Comparison of ENCODE assay signal across 19 cellular contexts in the genomic region with DNA sequence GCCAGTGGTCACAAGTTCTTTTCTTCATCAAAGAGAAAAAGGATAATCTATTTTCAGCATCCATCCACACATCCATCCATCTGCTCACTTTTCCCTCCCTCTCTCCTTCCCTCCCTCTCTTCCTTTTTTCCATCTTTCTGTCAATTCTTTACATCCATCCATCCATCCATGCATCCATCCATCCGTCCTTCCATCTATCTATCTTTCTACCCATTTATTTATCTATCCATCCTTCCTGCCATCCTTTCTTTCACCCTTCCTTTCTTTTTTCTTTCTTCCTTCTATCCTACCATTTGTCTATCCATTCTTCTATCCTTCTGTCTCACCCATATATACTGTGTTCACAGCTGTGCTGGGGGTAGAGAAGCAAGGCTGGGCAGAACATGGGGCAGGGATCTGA.
DNase-seq lines count a peak whose midpoint lies in the region; ATAC-seq and TF ChIP-seq lines count a peak whose summit lies in the region.
"Had no signal": no experiment of that assay in that cellular context is flagged by ENCODE, and none has a peak within 500 bp of the region (broad histone marks: within the 10 kb centered on the region; RNA-seq: fewer than 3 reads in every experiment).

No MANE protein-coding gene starts in this region.

- H3K27ac Mint-ChIP-seq in CD4-positive, alpha-beta T cell: no peak overlapping the region
- H3K27ac Mint-ChIP-seq in T-helper 17 cell (no peak overlapping the region), naive B cell (peak overlapping the region in 5 of 6 donors; percentile 41 to 89 (median 57))
- peak overlapping the region; percentile 11 for H3K27ac Mint-ChIP-seq in stimulated activated naive B cell treated with anti-CD40 and anti-IgM and Interleukin-4, amounts not matched to agents 10 μg/mL and 1 μg/mL and 100 μg/mL, for 72 hours
- H3K27ac Mint-ChIP-seq: CD8-positive, alpha-beta T cell had no signal

- H3K9me3 Mint-ChIP-seq in CD4-positive, alpha-beta T cell: no peaks in the 10 kb centered on the region
- no peaks in the 10 kb centered on the region for H3K9me3 Mint-ChIP-seq in naive B cell
- H3K9me3 Mint-ChIP-seq in stimulated activated naive B cell treated with anti-CD40 and anti-IgM and Interleukin-4, amounts not matched to agents 10 μg/mL and 1 μg/mL and 100 μg/mL, for 72 hours: no peaks in the 10 kb centered on the region
- H3K9me3 Mint-ChIP-seq: CD8-positive, alpha-beta T cell had no signal

- DNase-seq in CD4-positive, alpha-beta T cell: no peak
- DNase-seq in T-helper 17 cell: no peak
- no peak for DNase-seq in naive B cell
- no peak for DNase-seq in stimulated activated naive B cell treated with anti-CD40 and anti-IgM and Interleukin-4, amounts not matched to agents 10 μg/mL and 1 μg/mL and 100 μg/mL, for 72 hours
- DNase-seq in stimulated activated CD8-positive, alpha-beta memory T cell treated with anti-CD3 and anti-CD28 coated beads, Interleukin-4, amount 100 ng/mL, for 48 hours: no peak
- no peak for DNase-seq in NCI-H2171 (lab: John Stamatoyannopoulos, UW)
- DNase-seq: 8988T; ACHN; AML-193; C1 segment of cervical spinal cord; Caco-2; CD8-positive, alpha-beta T cell; DMS53; DMS79 treated with DMSO at 0.1 percent for 48 hours; GF-D8; GOT3 had no signal

- no peak for TF ChIP-seq CTCF in CD4-positive, alpha-beta T cell (IDR thresholded peaks at IDR 0.05)

- intact Hi-C loops in CD4-positive, alpha-beta T cell (cut with DNase I, micrococcal nuclease): no loop called here

- POLR2A ChIA-PET in CD4-positive, alpha-beta T cell (lab: Charles Lee): no interaction called here

- peak overlapping the region; percentile 1 for H3K4me3 Mint-ChIP-seq in CD4-positive, alpha-beta T cell
- H3K4me3 Mint-ChIP-seq in T-helper 17 cell: peak overlapping the region; percentile 2
- peak overlapping the region in 3 of 8 donors; percentile 0 to 47 (median 3) for H3K4me3 Mint-ChIP-seq in naive B cell
- no peak overlapping the region for H3K4me3 Mint-ChIP-seq in stimulated activated naive B cell treated with anti-CD40 and anti-IgM and Interleukin-4, amounts not matched to agents 10 μg/mL and 1 μg/mL and 100 μg/mL, for 72 hours
- H3K4me3 Mint-ChIP-seq: CD8-positive, alpha-beta T cell had no signal

- peaks cover 5% of the 10 kb centered on the region for H3K27me3 Mint-ChIP-seq in CD4-positive, alpha-beta T cell
- H3K27me3 Mint-ChIP-seq in T-helper 17 cell (peaks cover 28% of the 10 kb centered on the region), naive B cell (no peaks in the 10 kb centered on the region)
- H3K27me3 Mint-ChIP-seq in stimulated activated naive B cell treated with anti-CD40 and anti-IgM and Interleukin-4, amounts not matched to agents 10 μg/mL and 1 μg/mL and 100 μg/mL, for 72 hours: no peaks in the 10 kb centered on the region

- H3K27me3 ChIP-seq in CD4-positive, alpha-beta T cell (ENCODE audit: control insufficient read depth, insufficient read depth, low read length): no peaks in the 10 kb centered on the region

- CTCF ChIA-PET in CD4-positive, alpha-beta T cell (lab: Charles Lee): no interaction called here

- no peak overlapping the region for H3K27ac ChIP-seq in CD4-positive, alpha-beta T cell (ENCODE audit: low read depth, low read length)
- H3K27ac ChIP-seq: A549 had no signal

- ATAC-seq in CD4-positive, alpha-beta T cell (ENCODE audit: poor library complexity): no peak
- no peak for ATAC-seq in T-helper 17 cell
- no peak for ATAC-seq in naive B cell (ENCODE audit: low read depth in 2 of 2)
- ATAC-seq in stimulated activated naive B cell treated with anti-CD40 and anti-IgM and Interleukin-4, amounts not matched to agents 10 μg/mL and 1 μg/mL and 100 μg/mL, for 72 hours (replicated peaks): no peak
- ATAC-seq in HG03039 (IDR thresholded peaks at IDR 0.05; ENCODE audit: unreplicated experiment): no peak
- ATAC-seq: A549; CD8-positive, alpha-beta T cell had no signal

- no peaks in the 10 kb centered on the region for H3K36me3 Mint-ChIP-seq in CD4-positive, alpha-beta T cell (ENCODE audit: low read depth)
- peaks cover 3% of the 10 kb centered on the region for H3K36me3 Mint-ChIP-seq in T-helper 17 cell (ENCODE audit: low read depth)
- no peaks in the 10 kb centered on the region for H3K36me3 Mint-ChIP-seq in naive B cell
- H3K36me3 Mint-ChIP-seq in stimulated activated naive B cell treated with anti-CD40 and anti-IgM and Interleukin-4, amounts not matched to agents 10 μg/mL and 1 μg/mL and 100 μg/mL, for 72 hours: no peaks in the 10 kb centered on the region
- H3K36me3 Mint-ChIP-seq: CD8-positive, alpha-beta T cell had no signal

- no peaks in the 10 kb centered on the region for H3K9me3 ChIP-seq in CD4-positive, alpha-beta T cell (ENCODE audit: control insufficient read depth, low read length)
- H3K9me3 ChIP-seq in T-helper 17 cell (ENCODE audit: control insufficient read depth, low read length, poor library complexity, severe bottlenecking): no peaks in the 10 kb centered on the region
- H3K9me3 ChIP-seq: A549, Caco-2, HAP-1 had no signal

- peaks cover 16% of the 10 kb centered on the region for H3K4me1 Mint-ChIP-seq in CD4-positive, alpha-beta T cell (ENCODE audit: low read depth)
- H3K4me1 Mint-ChIP-seq in T-helper 17 cell: peaks cover 10% of the 10 kb centered on the region
- peaks cover 24 to 47% (median 27%) of the 10 kb centered on the region in 3 donors for H3K4me1 Mint-ChIP-seq in naive B cell
- peaks cover 19 to 24% of the 10 kb centered on the region in 2 donors for H3K4me1 Mint-ChIP-seq in stimulated activated naive B cell treated with anti-CD40 and anti-IgM and Interleukin-4, amounts not matched to agents 10 μg/mL and 1 μg/mL and 100 μg/mL, for 72 hours

Comparison
In these comparisons a context has a peak if more than half of its experiments do, and no peak if none do; other contexts are left out.
1. H3K27ac Mint-ChIP-seq: peak in naive B cell (5 of 6) and stimulated activated naive B cell treated with anti-CD40 and anti-IgM and Interleukin-4, amounts not matched to agents 10 μg/mL and 1 μg/mL and 100 μg/mL, for 72 hours (single experiment); none in CD4-positive, alpha-beta T cell (single experiment) and T-helper 17 cell (single experiment).
2. H3K4me3 Mint-ChIP-seq: peak in CD4-positive, alpha-beta T cell (single experiment) and T-helper 17 cell (single experiment); none in stimulated activated naive B cell treated with anti-CD40 and anti-IgM and Interleukin-4, amounts not matched to agents 10 μg/mL and 1 μg/mL and 100 μg/mL, for 72 hours (0 of 2).